13 cellular contexts compared by ENCODE assay signal in the genomic region with DNA sequence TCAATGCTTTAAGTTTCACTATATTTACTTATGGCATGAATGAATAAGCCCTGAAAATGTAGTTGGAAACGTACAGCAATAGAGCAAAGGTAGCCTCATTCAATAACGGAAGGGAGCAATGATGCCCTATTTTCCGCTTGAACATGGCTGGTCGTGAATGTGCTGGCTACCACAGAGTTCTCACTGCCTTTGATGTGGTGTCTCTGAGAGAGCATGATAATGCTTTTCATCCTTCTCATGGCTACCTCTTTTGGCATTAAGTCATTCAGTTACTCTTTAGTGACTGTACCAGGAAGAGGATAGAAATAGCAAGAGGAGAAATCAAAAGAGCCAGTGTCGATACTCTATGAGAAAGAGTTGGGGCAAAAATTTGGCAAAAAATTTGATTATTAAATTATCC.
DNase-seq lines count a peak whose midpoint lies in the region; ATAC-seq and TF ChIP-seq lines count a peak whose summit lies in the region.
"Had no signal": no experiment of that assay in that cellular context is flagged by ENCODE, and none has a peak within 500 bp of the region (broad histone marks: within the 10 kb centered on the region; RNA-seq: fewer than 3 reads in every experiment).

No MANE protein-coding gene starts in this region.

- no peak for TF ChIP-seq CTCF in MM.1S (IDR thresholded peaks at IDR 0.05; ENCODE audit: low read length)

- no peak for DNase-seq in activated CD4-positive, CD25-positive, alpha-beta regulatory T cell (lab: John Stamatoyannopoulos, UW)
- DNase-seq in activated effector memory CD4-positive, alpha-beta T cell treated with Interleukin-2 at 50 U/mL for 16 hours: peak; percentile 33
- peak; percentile 32 to 37 for DNase-seq in stimulated activated CD4-positive, alpha-beta T cell treated with anti-CD3 and anti-CD28 coated beads, Interleukin-2, amount 100 ng/mL, for 48 hours
- DNase-seq in NCI-H69 (lab: John Stamatoyannopoulos, UW): no peak
- DNase-seq in MM.1S: no peak
- DNase-seq in left ventricle myocardium superior: no peak
- DNase-seq: COR-L47, NCI-H2029 treated with DMSO at 0.1 percent for 48 hours, NCI-H748 treated with DMSO at 0.1 percent for 48 hours had no signal

- H3K4me2 ChIP-seq in MM.1S (ENCODE audit: low read depth, low read length): no peak overlapping the region
- H3K4me2 ChIP-seq: KMS-11 had no signal

- H3K27me3 ChIP-seq in MM.1S (replicated peaks; ENCODE audit: insufficient read depth, low read length): no peaks in the 10 kb centered on the region

- H3K4me3 ChIP-seq in MM.1S (ENCODE audit: low read length): no peak overlapping the region

- H3K9me3 ChIP-seq in MM.1S (replicated peaks; ENCODE audit: insufficient read depth, low read length): no peaks in the 10 kb centered on the region

- no peaks in the 10 kb centered on the region for H3K79me2 ChIP-seq in MM.1S (ENCODE audit: low read length)

- H3F3A ChIP-seq in MM.1S (ENCODE audit: insufficient read depth, low read length): no peaks in the 10 kb centered on the region

- ATAC-seq in activated CD4-positive, CD25-positive, alpha-beta regulatory T cell treated with anti-CD3 and anti-CD28 coated beads, Interleukin-2, amount 50 U/mL, for 24 hours: peak; percentile 90 to 96
- ATAC-seq in HG03097 (IDR thresholded peaks at IDR 0.05; ENCODE audit: low FRiP score, unreplicated experiment) (peak; percentile 64), left ventricle myocardium superior (no peak)
- ATAC-seq: sciatic nerve had no signal

- no peak overlapping the region for H2AFZ ChIP-seq in MM.1S (ENCODE audit: low read length)

- H3K4me1 ChIP-seq in MM.1S (ENCODE audit: low read length): no peaks in the 10 kb centered on the region

- no peaks in the 10 kb centered on the region for H4K20me1 ChIP-seq in MM.1S (ENCODE audit: insufficient read depth, low read length)

- intact Hi-C loops in left ventricle myocardium superior (cut with micrococcal nuclease): no loop called here

- no peaks in the 10 kb centered on the region for H3K9me2 ChIP-seq in MM.1S (replicated peaks; ENCODE audit: insufficient read depth, low read length)

- H3K36me3 ChIP-seq in MM.1S (replicated peaks; ENCODE audit: insufficient read depth, low read length): no peaks in the 10 kb centered on the region

- no peak overlapping the region for H3K27ac ChIP-seq in MM.1S (ENCODE audit: low read length)
- H3K27ac ChIP-seq: KMS-11 had no signal

- no peak overlapping the region for H3K9ac ChIP-seq in MM.1S (ENCODE audit: low read length)
- H3K9ac ChIP-seq: KMS-11 had no signal

Comparison
In these comparisons a context has a peak if more than half of its experiments do, and no peak if none do; other contexts are left out.
1. DNase-seq: peak in activated effector memory CD4-positive, alpha-beta T cell treated with Interleukin-2 at 50 U/mL for 16 hours (single experiment) and stimulated activated CD4-positive, alpha-beta T cell treated with anti-CD3 and anti-CD28 coated beads, Interleukin-2, amount 100 ng/mL, for 48 hours (2 of 2); none in activated CD4-positive, CD25-positive, alpha-beta regulatory T cell (0 of 4), NCI-H69 (single experiment), MM.1S (single experiment) and left ventricle myocardium superior (single experiment).